ENCODE assay signal across 9 cellular contexts in the genomic region with DNA sequence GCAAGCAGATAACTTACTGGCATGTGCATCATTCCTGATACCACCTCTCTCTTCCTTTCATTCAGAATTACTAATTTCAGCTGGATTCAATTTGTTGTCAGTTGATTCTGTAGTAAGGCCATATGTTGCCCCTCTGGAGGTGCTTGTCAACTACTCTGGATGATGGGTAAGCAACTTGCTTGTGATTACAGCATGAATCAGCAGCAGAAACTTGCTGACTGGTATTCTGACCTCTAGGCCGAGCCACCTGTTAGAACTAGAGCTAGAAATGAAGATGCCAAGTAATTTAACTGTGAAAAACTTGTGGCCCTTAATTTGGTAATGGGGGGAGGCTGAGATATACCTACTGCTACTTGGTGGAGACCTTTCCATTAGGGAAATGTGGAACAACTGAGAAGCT. TPM values are rescaled to one million over a fixed set of nuclear protein-coding genes. Genes with fewer than 3 reads are reported as not detected.
A peak's percentile ranks its signal among the peaks of the same experiment; 100 is the strongest.
DNase-seq lines count a peak whose midpoint lies in the region; ATAC-seq, FAIRE-seq and TF ChIP-seq lines count a peak whose summit lies in the region.
"Had no signal": no experiment of that assay in that cellular context is flagged by ENCODE, and none has a peak within 500 bp of the region (broad histone marks: within the 10 kb centered on the region; RNA-seq: fewer than 3 reads in every experiment).

No MANE protein-coding gene starts in this region.

- no peaks in the 10 kb centered on the region for H3K9me3 Mint-ChIP-seq in astrocyte (ENCODE audit: unreplicated experiment)
- H3K9me3 Mint-ChIP-seq in type B pancreatic cell = no peaks in the 10 kb centered on the region

- ATAC-seq in heart left ventricle = peak in 3 of 4 donors; percentile 24 to 32 (median 29)

- peaks cover 96% of the 10 kb centered on the region for H4K20me1 ChIP-seq in astrocyte (ENCODE audit: insufficient read depth, low read length)
- peaks cover 46% of the 10 kb centered on the region for H4K20me1 ChIP-seq in keratinocyte (ENCODE audit: control insufficient read depth, extremely low read depth, insufficient read depth, low read length)

- WGBS in heart left ventricle, 4 donors = 42 to 50% (median 45%) methylated on average over 1 of the region's 1 CpG

- dilution Hi-C loops in keratinocyte (cut with MboI; ENCODE audit: extremely low pct_ligation_motif_present, low sequenced_read_pairs) = no loop called here

- H3K4me2 ChIP-seq in astrocyte (ENCODE audit: low read length) (peak overlapping the region; percentile 84), keratinocyte (ENCODE audit: control insufficient read depth, extremely low read depth, insufficient read depth, low read depth, low read length) (peak overlapping the region; percentile 18)

- H3K27ac ChIP-seq in heart left ventricle (peak overlapping the region in 11 of 12 donors; percentile 74 to 98 (median 96)), astrocyte (ENCODE audit: low read depth, low read length) (no peak overlapping the region), keratinocyte (ENCODE audit: control insufficient read depth, insufficient read depth, low read length) (peak overlapping the region; percentile 19)

- intact Hi-C loops in heart left ventricle (cut with DNase I) (loop anchor here in 2 of 10 donors (5.0 kb wide), 2 partner anchors 42 to 43 kb away; partner anchors contain the start of genes DYNLL1 (in 1 of the 2) and POP5 (in 1 of the 2)), cardiac septum (cut with DNase I) (no loop called here), posterior vena cava (cut with DNase I) (no loop called here)

- H3K27me3 ChIP-seq in heart left ventricle = no peaks in the 10 kb centered on the region
- H3K27me3 ChIP-seq in astrocyte (ENCODE audit: insufficient read depth, low read length) = no peaks in the 10 kb centered on the region
- no peaks in the 10 kb centered on the region for H3K27me3 ChIP-seq in keratinocyte (ENCODE audit: control insufficient read depth, extremely low read depth, insufficient read depth, low read length)

- no peak for DNase-seq in heart left ventricle
- DNase-seq in cardiac septum (ENCODE audit: low spot score) = no peak
- peak; percentile 40 for DNase-seq in astrocyte (ENCODE audit: low read depth)
- DNase-seq in keratinocyte (ENCODE audit: low read depth, low spot score) = no peak
- no peak for DNase-seq in type B pancreatic cell (ENCODE audit: extremely low spot score, unreplicated experiment)
- no peak for DNase-seq in activated effector memory CD4-positive, alpha-beta T cell treated with Interleukin-2 at 50 U/mL for 16 hours
- no peak for DNase-seq in NCI-H2081 treated with DMSO at 0.1 percent for 48 hours (lab: John Stamatoyannopoulos, UW)
- no peak for DNase-seq in posterior vena cava (ENCODE audit: low spot score)
- DNase-seq: NCI-H1436 treated with DMSO at 0.1 percent for 48 hours had no signal

- H3K4me1 ChIP-seq in heart left ventricle = peaks cover 25 to 91% (median 84%) of the 10 kb centered on the region in 12 donors
- peaks cover 35% of the 10 kb centered on the region for H3K4me1 ChIP-seq in astrocyte (ENCODE audit: insufficient read depth, low read length)
- peaks cover 38% of the 10 kb centered on the region for H3K4me1 ChIP-seq in keratinocyte (ENCODE audit: control insufficient read depth, extremely low read depth, insufficient read depth, low read length)

- H3K4me1 Mint-ChIP-seq in astrocyte (ENCODE audit: low read depth, unreplicated experiment) = peaks cover 33% of the 10 kb centered on the region
- H3K4me1 Mint-ChIP-seq in type B pancreatic cell (ENCODE audit: unreplicated experiment) = peaks cover 35% of the 10 kb centered on the region

- H3K27ac Mint-ChIP-seq in astrocyte (ENCODE audit: unreplicated experiment) = no peak overlapping the region
- H3K27ac Mint-ChIP-seq in type B pancreatic cell = peak overlapping the region; percentile 46

- H3K36me3 ChIP-seq in heart left ventricle (peaks cover 0 to 47% (median 5%) of the 10 kb centered on the region in 9 donors), astrocyte (ENCODE audit: insufficient read depth, low read length) (peaks cover 2% of the 10 kb centered on the region), keratinocyte (ENCODE audit: control insufficient read depth in 2 of 2, extremely low read depth in 1 of 2, insufficient read depth in 2 of 2, low read length in 2 of 2) (peaks cover 9 to 22% of the 10 kb centered on the region in 2 experiments)

- H3K79me2 ChIP-seq in astrocyte (ENCODE audit: insufficient read depth, low read length) (peaks cover 93% of the 10 kb centered on the region), keratinocyte (ENCODE audit: control insufficient read depth, insufficient read depth, low read length) (peaks cover 100% of the 10 kb centered on the region)

- TF ChIP-seq CTCF in heart left ventricle (IDR thresholded peaks at IDR 0.05) = no peak
- no peak for TF ChIP-seq CTCF in astrocyte (IDR thresholded peaks at IDR 0.05; ENCODE audit: insufficient read depth, low read depth, low read length)
- no peak for TF ChIP-seq CTCF in keratinocyte (optimal IDR thresholded peaks at IDR 0.05 in 1 of 3, IDR thresholded peaks at IDR 0.05 in 1 of 3, conservative IDR thresholded peaks at IDR 0.05 in 1 of 3; ENCODE audit: extremely low read depth in 1 of 3, insufficient read depth in 2 of 3, low read length in 3 of 3)
- no peak for TF ChIP-seq CTCF in type B pancreatic cell (conservative IDR thresholded peaks at IDR 0.05)

- H3K36me3 Mint-ChIP-seq in astrocyte (ENCODE audit: low read depth, unreplicated experiment) = peaks cover 9% of the 10 kb centered on the region
- peaks cover 12% of the 10 kb centered on the region for H3K36me3 Mint-ChIP-seq in type B pancreatic cell

- peaks cover 3% of the 10 kb centered on the region for H3K9me1 ChIP-seq in keratinocyte (ENCODE audit: control insufficient read depth, extremely low read depth, insufficient read depth, low read length)

- H3K4me3 Mint-ChIP-seq in astrocyte (ENCODE audit: unreplicated experiment) = no peak overlapping the region
- no peak overlapping the region for H3K4me3 Mint-ChIP-seq in type B pancreatic cell

- TF ChIP-seq POLR2A in heart left ventricle (IDR thresholded peaks at IDR 0.05) = no peak

- peak overlapping the region in 9 of 12 donors; percentile 1 to 98 (median 93) for H3K4me3 ChIP-seq in heart left ventricle
- no peak overlapping the region for H3K4me3 ChIP-seq in astrocyte (ENCODE audit: insufficient read depth, low read depth, low read length)
- no peak overlapping the region for H3K4me3 ChIP-seq in keratinocyte (ENCODE audit: control insufficient read depth in 2 of 3, extremely low read depth in 1 of 3, insufficient read depth in 2 of 3, low read depth in 1 of 3, low read length in 3 of 3)

- H3K9ac ChIP-seq in astrocyte (ENCODE audit: low read length) (no peak overlapping the region), keratinocyte (ENCODE audit: control insufficient read depth, extremely low read depth, insufficient read depth, low read length) (no peak overlapping the region)

- H2AFZ ChIP-seq in astrocyte (ENCODE audit: low read depth, low read length) (no peak overlapping the region), keratinocyte (ENCODE audit: control insufficient read depth, low read length) (no peak overlapping the region)

- no peaks in the 10 kb centered on the region for H3K9me3 ChIP-seq in heart left ventricle
- no peaks in the 10 kb centered on the region for H3K9me3 ChIP-seq in astrocyte (ENCODE audit: insufficient read depth, low read depth, low read length)
- H3K9me3 ChIP-seq in keratinocyte (ENCODE audit: control insufficient read depth, low read depth, low read length) = no peaks in the 10 kb centered on the region

- H3K27me3 Mint-ChIP-seq in astrocyte (ENCODE audit: low read depth, unreplicated experiment) (no peaks in the 10 kb centered on the region), type B pancreatic cell (no peaks in the 10 kb centered on the region)

- no peak for FAIRE-seq in astrocyte (lab: Jason Lieb, UNC)
- FAIRE-seq in keratinocyte (lab: Jason Lieb, UNC) = no peak

RNA-seq across cellular contexts. Expression of gene RNF10, which starts 5.1 kb away (rescaled TPM):
- total RNA-seq in heart left ventricle = 100 to 1,000 TPM; 165 to 363 (median 278) TPM
- 100 to 1,000 TPM; 247 to 490 TPM for polyA plus RNA-seq in heart left ventricle
- total RNA-seq in cardiac septum = 249 TPM
- 181 and 185 TPM in 2 replicates for total RNA-seq in astrocyte
- 55.3 to 160 TPM (median 60.3 TPM) in 3 replicates for polyA plus RNA-seq in keratinocyte
- 117 TPM for polyA plus RNA-seq in keratinocyte (2011; ENCODE audit: low read depth)
- 111 and 126 TPM in 2 replicates for polyA plus RNA-seq in keratinocyte (2011; cell fraction: cytosol; rRNA removed)
- polyA plus RNA-seq in keratinocyte (2011; cell fraction: nucleus; rRNA removed) = 127 and 134 TPM in 2 replicates
- polyA plus RNA-seq in keratinocyte (2012; ENCODE audit: low replicate concordance) = 146 and 149 TPM in 2 replicates
- polyA minus RNA-seq in keratinocyte = 160 to 215 TPM (median 165 TPM) in 3 replicates
- polyA minus RNA-seq in keratinocyte (2011; cell fraction: cytosol; rRNA and poly(A)+ RNA removed) = 150 TPM
- polyA minus RNA-seq in keratinocyte (2011; cell fraction: nucleus; rRNA and poly(A)+ RNA removed) = 58.6 and 87.3 TPM in 2 replicates
- 162 and 188 TPM in 2 replicates for total RNA-seq in type B pancreatic cell (ENCODE audit: low replicate concordance)
- total RNA-seq in posterior vena cava = 100 to 1,000 TPM; 219 to 226 TPM

RNA-seq across cellular contexts. Expression of gene COQ5, which starts 10.3 kb away (rescaled TPM):
- total RNA-seq in heart left ventricle = 10 to 100 TPM; 27.9 to 46.5 (median 36.7) TPM
- 10 to 100 TPM; 29.2 to 48.9 TPM for polyA plus RNA-seq in heart left ventricle
- 31.8 TPM for total RNA-seq in cardiac septum
- total RNA-seq in astrocyte = 22.9 and 23.4 TPM in 2 replicates
- 23.9 to 38.7 TPM (median 27.9 TPM) in 3 replicates for polyA plus RNA-seq in keratinocyte
- polyA plus RNA-seq in keratinocyte (2011; ENCODE audit: low read depth) = 27.6 TPM
- polyA plus RNA-seq in keratinocyte (2011; cell fraction: cytosol; rRNA removed) = 21.2 and 34.8 TPM in 2 replicates
- 17.6 and 21.7 TPM in 2 replicates for polyA plus RNA-seq in keratinocyte (2011; cell fraction: nucleus; rRNA removed)
- 25.6 and 25.7 TPM in 2 replicates for polyA plus RNA-seq in keratinocyte (2012; ENCODE audit: low replicate concordance)
- polyA minus RNA-seq in keratinocyte = 10.5 to 16.7 TPM (median 10.8 TPM) in 3 replicates
- 12.9 TPM for polyA minus RNA-seq in keratinocyte (2011; cell fraction: cytosol; rRNA and poly(A)+ RNA removed)
- 10.1 and 10.9 TPM in 2 replicates for polyA minus RNA-seq in keratinocyte (2011; cell fraction: nucleus; rRNA and poly(A)+ RNA removed)
- 28.7 and 35.6 TPM in 2 replicates for total RNA-seq in type B pancreatic cell (ENCODE audit: low replicate concordance)
- total RNA-seq in posterior vena cava = 10 to 100 TPM; 15.7 to 21.5 TPM

RNA-seq across cellular contexts. Expression of gene POP5, which starts 41.9 kb away (rescaled TPM):
- 10 to 100 TPM; 20.6 to 46.6 (median 36.3) TPM for total RNA-seq in heart left ventricle
- 10 to 100 TPM; 30.9 to 55.8 TPM for polyA plus RNA-seq in heart left ventricle
- total RNA-seq in cardiac septum = 36.5 TPM
- 31.3 and 36.0 TPM in 2 replicates for total RNA-seq in astrocyte
- 94.4 to 105 TPM (median 102 TPM) in 3 replicates for polyA plus RNA-seq in keratinocyte
- polyA plus RNA-seq in keratinocyte (2011; ENCODE audit: low read depth) = 22.2 TPM
- polyA plus RNA-seq in keratinocyte (2011; cell fraction: cytosol; rRNA removed) = 86.1 and 106 TPM in 2 replicates
- 104 and 109 TPM in 2 replicates for polyA plus RNA-seq in keratinocyte (2011; cell fraction: nucleus; rRNA removed)
- polyA plus RNA-seq in keratinocyte (2012; ENCODE audit: low replicate concordance) = 49.0 and 60.6 TPM in 2 replicates
- polyA minus RNA-seq in keratinocyte = 18.5 to 48.3 TPM (median 29.1 TPM) in 3 replicates
- polyA minus RNA-seq in keratinocyte (2011; cell fraction: cytosol; rRNA and poly(A)+ RNA removed) = 38.0 TPM
- polyA minus RNA-seq in keratinocyte (2011; cell fraction: nucleus; rRNA and poly(A)+ RNA removed) = 12.7 and 13.5 TPM in 2 replicates
- 45.6 and 55.2 TPM in 2 replicates for total RNA-seq in type B pancreatic cell (ENCODE audit: low replicate concordance)
- 10 to 100 TPM; 19.6 to 28.9 TPM for total RNA-seq in posterior vena cava

RNA-seq across cellular contexts. Expression of gene DYNLL1, which starts 43.4 kb away (rescaled TPM):
- total RNA-seq in heart left ventricle = 100 to 1,000 TPM in 8 of 9 donors, 10 to 100 TPM in 1; 92.2 to 269 (median 120) TPM
- 100 to 1,000 TPM; 164 to 320 TPM for polyA plus RNA-seq in heart left ventricle
- 243 TPM for total RNA-seq in cardiac septum
- 490 and 500 TPM in 2 replicates for total RNA-seq in astrocyte
- polyA plus RNA-seq in keratinocyte = 636 to 744 TPM (median 716 TPM) in 3 replicates
- 930 TPM for polyA plus RNA-seq in keratinocyte (2011; ENCODE audit: low read depth)
- 714 and 1,036 TPM in 2 replicates for polyA plus RNA-seq in keratinocyte (2011; cell fraction: cytosol; rRNA removed)
- polyA plus RNA-seq in keratinocyte (2011; cell fraction: nucleus; rRNA removed) = 242 and 323 TPM in 2 replicates
- polyA plus RNA-seq in keratinocyte (2012; ENCODE audit: low replicate concordance) = 789 and 1,036 TPM in 2 replicates
- polyA minus RNA-seq in keratinocyte = 151 to 237 TPM (median 177 TPM) in 3 replicates
- 253 TPM for polyA minus RNA-seq in keratinocyte (2011; cell fraction: cytosol; rRNA and poly(A)+ RNA removed)
- polyA minus RNA-seq in keratinocyte (2011; cell fraction: nucleus; rRNA and poly(A)+ RNA removed) = 42.6 and 45.2 TPM in 2 replicates
- total RNA-seq in type B pancreatic cell (ENCODE audit: low replicate concordance) = 403 and 451 TPM in 2 replicates
- 100 to 1,000 TPM; 221 to 343 TPM for total RNA-seq in posterior vena cava

Comparison
In these comparisons a context has a peak if more than half of its experiments do, and no peak if none do; other contexts are left out.
1. H3K4me3 ChIP-seq: peak in heart left ventricle (9 of 12); none in astrocyte (single experiment) and keratinocyte (0 of 3).